ENCODE assay signal across 20 cellular contexts in the genomic region with DNA sequence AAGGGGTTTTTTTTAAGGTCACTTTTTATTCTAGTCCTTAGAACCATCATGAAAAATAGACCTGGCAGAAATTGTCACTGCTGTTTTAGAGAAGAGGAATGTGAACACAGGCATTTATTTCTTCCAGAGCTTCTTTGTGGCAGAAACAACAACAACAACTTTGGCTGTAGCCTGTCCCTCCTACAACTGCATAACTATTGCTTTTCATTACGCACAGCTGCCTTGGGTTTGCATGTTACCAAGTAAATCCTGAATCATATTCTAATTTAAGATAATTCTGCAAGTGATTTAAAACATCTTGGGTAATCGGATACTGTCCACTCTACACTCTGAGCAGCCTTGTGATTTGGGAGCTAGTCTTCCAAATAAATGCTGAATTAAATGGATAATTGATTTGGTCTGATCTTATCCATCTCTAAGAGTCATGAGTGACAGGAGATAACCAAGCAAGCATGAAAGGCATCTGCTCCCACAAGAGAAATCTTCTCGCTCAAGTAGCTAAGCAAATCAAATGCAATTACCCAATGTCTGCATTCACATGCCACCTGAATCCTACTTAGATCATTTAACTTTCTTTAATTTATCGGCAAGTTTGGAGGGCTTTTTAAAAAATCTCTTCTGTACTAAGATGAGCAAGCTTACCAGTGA.
A peak's percentile ranks its signal among the peaks of the same experiment; 100 is the strongest.
DNase-seq lines count a peak whose midpoint lies in the region.
"Had no signal": no experiment of that assay in that cellular context is flagged by ENCODE, and none has a peak within 500 bp of the region (broad histone marks: within the 10 kb centered on the region; RNA-seq: fewer than 3 reads in every experiment).

No MANE protein-coding gene starts in this region.

- H3K4me1 ChIP-seq in skeletal muscle tissue (ENCODE audit: control insufficient read depth in 3 of 3, insufficient read depth in 3 of 3, low read length in 3 of 3), result peaks cover 4 to 13% (median 5%) of the 10 kb centered on the region in 3 donors
- H3K4me1 ChIP-seq: tibial nerve had no signal

- no peaks in the 10 kb centered on the region for H3K9me3 ChIP-seq in skeletal muscle tissue (ENCODE audit: control insufficient read depth in 3 of 3, low read length in 3 of 3)
- H3K9me3 ChIP-seq: tibial nerve had no signal

- no peaks in the 10 kb centered on the region for H3K27me3 ChIP-seq in skeletal muscle tissue (ENCODE audit: control insufficient read depth in 3 of 3, insufficient read depth in 3 of 3, low read length in 3 of 3)
- H3K27me3 ChIP-seq: tibial nerve had no signal

- no peak overlapping the region for H3K4me3 ChIP-seq in skeletal muscle tissue (ENCODE audit: low read length in 3 of 3)
- H3K4me3 ChIP-seq: tibial nerve had no signal

- H3K36me3 ChIP-seq in skeletal muscle tissue (ENCODE audit: control insufficient read depth in 3 of 3, insufficient read depth in 3 of 3, low read length in 3 of 3), result peaks cover 2 to 31% (median 15%) of the 10 kb centered on the region in 3 donors
- H3K36me3 ChIP-seq: tibial nerve had no signal

- peak; percentile 0 for DNase-seq in NCI-H2171 treated with DMSO at 0.1 percent for 48 hours (lab: John Stamatoyannopoulos, UW)
- no peak for DNase-seq in NCI-H2171 (lab: John Stamatoyannopoulos, UW)
- DNase-seq in NCI-H82 (lab: John Stamatoyannopoulos, UW), result peak; percentile 66
- DNase-seq in fibroblast of gingiva (ENCODE audit: low read depth), result peak; percentile 50
- DNase-seq in activated CD4-positive, alpha-beta T cell treated with anti-CD3 and anti-CD28 coated beads, Interleukin-2, amount 50 U/mL, for 4 hours, result no peak
- no peak for DNase-seq in germinal center (ENCODE audit: low spot score)
- no peak for DNase-seq in nucleus accumbens (lab: John Stamatoyannopoulos, UW)
- DNase-seq: 8988T; activated CD4-positive, alpha-beta T cell treated with anti-CD3 and anti-CD28 coated beads for 1 hour; activated gamma-delta T cell treated with Interleukin-2 at 50 U/mL for 16 hours; activated T-cell treated with anti-CD3 and anti-CD28 coated beads, Interleukin-2, amount 50 U/mL, for 1 hour; CD8-positive, alpha-beta memory T cell; left ventricle myocardium superior; naive thymus-derived CD8-positive, alpha-beta T cell; NCI-H2081; NCI-H510A treated with DMSO at 0.1 percent for 48 hours; small intestine; stimulated activated CD8-positive, alpha-beta memory T cell treated with anti-CD3 and anti-CD28 coated beads, Interleukin-4, amount 100 ng/mL, for 48 hours had no signal

- H3K27ac ChIP-seq in skeletal muscle tissue (ENCODE audit: low read depth, low read length), result peak overlapping the region; percentile 81
- H3K27ac ChIP-seq: tibial nerve had no signal

- H3K9ac ChIP-seq in skeletal muscle tissue (ENCODE audit: low read depth in 1 of 3, low read length in 3 of 3), result no peak overlapping the region

Comparison
In these comparisons a context has a peak if more than half of its experiments do, and no peak if none do; other contexts are left out.
1. DNase-seq: peak in NCI-H2171 treated with DMSO at 0.1 percent for 48 hours (single experiment), NCI-H82 (single experiment) and fibroblast of gingiva (single experiment); none in NCI-H2171 (single experiment), activated CD4-positive, alpha-beta T cell treated with anti-CD3 and anti-CD28 coated beads, Interleukin-2, amount 50 U/mL, for 4 hours (0 of 2), germinal center (single experiment) and nucleus accumbens (0 of 56).